14 cellular contexts compared by ENCODE assay signal in the genomic region with DNA sequence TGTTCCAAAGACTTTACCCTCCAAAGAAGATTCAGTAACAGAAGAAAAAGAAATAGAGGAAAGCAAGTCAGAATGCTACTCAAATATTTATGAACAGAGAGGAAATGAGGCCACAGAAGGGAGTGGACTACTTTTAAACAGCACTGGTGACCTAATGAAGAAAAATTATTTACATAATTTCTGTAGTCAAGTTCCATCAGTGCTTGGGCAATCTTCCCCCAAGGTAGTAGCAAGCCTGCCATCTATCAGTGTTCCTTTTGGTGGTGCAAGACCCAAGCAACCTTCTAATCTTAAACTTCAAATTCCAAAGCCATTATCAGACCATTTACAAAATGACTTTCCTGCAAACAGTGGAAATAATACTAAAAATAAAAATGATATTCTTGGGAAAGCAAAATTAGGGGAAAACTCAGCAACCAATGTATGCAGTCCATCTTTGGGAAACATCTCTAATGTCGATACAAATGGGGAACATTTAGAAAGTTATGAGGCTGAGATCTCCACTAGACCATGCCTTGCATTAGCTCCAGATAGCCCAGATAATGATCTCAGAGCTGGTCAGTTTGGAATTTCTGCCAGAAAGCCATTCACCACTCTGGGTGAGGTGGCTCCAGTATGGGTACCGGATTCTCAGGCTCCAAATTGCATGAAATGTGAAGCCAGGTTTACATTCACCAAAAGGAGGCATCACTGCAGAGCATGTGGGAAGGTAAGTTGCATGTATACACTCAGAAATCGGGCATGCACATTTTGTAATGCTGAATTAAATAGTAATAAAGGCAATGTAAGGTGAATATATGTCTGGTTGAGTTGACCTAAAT.
DNase-seq lines count a peak whose midpoint lies in the region; ATAC-seq and TF ChIP-seq lines count a peak whose summit lies in the region.
"Had no signal": no experiment of that assay in that cellular context is flagged by ENCODE, and none has a peak within 500 bp of the region (broad histone marks: within the 10 kb centered on the region; RNA-seq: fewer than 3 reads in every experiment).

No MANE protein-coding gene starts in this region.

- H3K9ac ChIP-seq in mesenchymal stem cell (ENCODE audit: low read length) (no peak overlapping the region), colonic mucosa (ENCODE audit: low read depth in 2 of 2, low read length in 2 of 2) (no peak overlapping the region)
- H3K9ac ChIP-seq: neural progenitor cell had no signal

- H3K23ac ChIP-seq in mesenchymal stem cell (ENCODE audit: low read length in 2 of 2): no peak overlapping the region

- H3K79me1 ChIP-seq in mesenchymal stem cell (replicated peaks; ENCODE audit: low read length, poor library complexity, severe bottlenecking): peaks cover 2% of the 10 kb centered on the region

- H3K18ac ChIP-seq in mesenchymal stem cell (ENCODE audit: low read depth in 1 of 2, low read length in 2 of 2): no peak overlapping the region

- H2BK12ac ChIP-seq in mesenchymal stem cell (ENCODE audit: low read length in 2 of 2): no peak overlapping the region

- no peak overlapping the region for H3K4ac ChIP-seq in mesenchymal stem cell (ENCODE audit: low read depth in 1 of 2, low read length in 2 of 2)

- no peak overlapping the region for H2BK15ac ChIP-seq in mesenchymal stem cell (ENCODE audit: low read depth, poor library complexity, severe bottlenecking)

- no peak overlapping the region for H2BK5ac ChIP-seq in mesenchymal stem cell (ENCODE audit: low read depth, low read length, poor library complexity, severe bottlenecking)

- H4K91ac ChIP-seq in mesenchymal stem cell (ENCODE audit: low read length): no peak overlapping the region

- no peak overlapping the region for H2AFZ ChIP-seq in mesenchymal stem cell (ENCODE audit: low read depth, low read length)
- H2AFZ ChIP-seq: neural progenitor cell had no signal

- no peak overlapping the region for H4K8ac ChIP-seq in mesenchymal stem cell (ENCODE audit: low read length)

- H3K36me3 ChIP-seq in mesenchymal stem cell (ENCODE audit: control insufficient read depth in 1 of 2, insufficient read depth in 2 of 2, low read depth in 1 of 2, low read length in 2 of 2) (peaks cover 0 to 5% of the 10 kb centered on the region in 2 experiments), colonic mucosa (no peaks in the 10 kb centered on the region)
- H3K36me3 ChIP-seq: neural progenitor cell had no signal

- H2AK5ac ChIP-seq in mesenchymal stem cell (ENCODE audit: low read length, severe bottlenecking): no peak overlapping the region

- no peak overlapping the region for H2BK120ac ChIP-seq in mesenchymal stem cell (ENCODE audit: low read depth, low read length)

- no peaks in the 10 kb centered on the region for H3K4me1 ChIP-seq in mesenchymal stem cell (ENCODE audit: control insufficient read depth, insufficient read depth, low read depth, low read length)
- no peaks in the 10 kb centered on the region for H3K4me1 ChIP-seq in colonic mucosa
- H3K4me1 ChIP-seq: neural progenitor cell had no signal

- no peak overlapping the region for H3K27ac ChIP-seq in mesenchymal stem cell (ENCODE audit: low read length, poor library complexity, severe bottlenecking)
- no peak overlapping the region for H3K27ac ChIP-seq in colonic mucosa
- H3K27ac ChIP-seq: neural progenitor cell had no signal

- intact Hi-C loops in colonic mucosa (cut with DNase I): no loop called here

- no peaks in the 10 kb centered on the region for H3K27me3 ChIP-seq in mesenchymal stem cell (ENCODE audit: control insufficient read depth in 1 of 2, insufficient read depth in 1 of 2, low read length in 2 of 2)
- H3K27me3 ChIP-seq in colonic mucosa: no peaks in the 10 kb centered on the region
- H3K27me3 ChIP-seq: neural progenitor cell had no signal

- no peak for TF ChIP-seq CTCF in colonic mucosa (IDR thresholded peaks at IDR 0.05)

- H3K9me3 ChIP-seq in mesenchymal stem cell (ENCODE audit: control insufficient read depth, low read length): no peaks in the 10 kb centered on the region
- H3K9me3 ChIP-seq in colonic mucosa: no peaks in the 10 kb centered on the region

- ATAC-seq in GM18511 (IDR thresholded peaks at IDR 0.05; ENCODE audit: unreplicated experiment): peak; percentile 60
- peak; percentile 14 for ATAC-seq in HG02678 (IDR thresholded peaks at IDR 0.05; ENCODE audit: unreplicated experiment)
- peak; percentile 42; the same call in 2 of the 3 replicates for ATAC-seq in SK-N-SH treated with all-trans-retinoic acid at 6 μM for 48 hours
- no peak for ATAC-seq in GM19035 (IDR thresholded peaks at IDR 0.05; ENCODE audit: unreplicated experiment)
- ATAC-seq in HG03175 (IDR thresholded peaks at IDR 0.05; ENCODE audit: unreplicated experiment): no peak

- no peak overlapping the region for H3K4me2 ChIP-seq in mesenchymal stem cell (ENCODE audit: low read length, poor library complexity, severe bottlenecking)
- H3K4me2 ChIP-seq: neural progenitor cell had no signal

- H3K4me3 ChIP-seq in mesenchymal stem cell (ENCODE audit: insufficient read depth in 1 of 2, low read depth in 1 of 2, low read length in 2 of 2) (peak overlapping the region in 1 of 2 experiments; percentile 21), colonic mucosa (no peak overlapping the region)
- H3K4me3 ChIP-seq: neural progenitor cell, smooth muscle cell had no signal

- DNase-seq in mesenchymal stem cell: peak; percentile 22
- DNase-seq in NCI-H1694 (lab: John Stamatoyannopoulos, UW): no peak
- no peak for DNase-seq in colonic mucosa
- DNase-seq: activated CD4-positive, alpha-beta T cell treated with anti-CD3 and anti-CD28 coated beads for 4 hours; hypothalamus; NCI-H146; NK-92 treated with Interleukin-12 subunit alpha and Interleukin-12 subunit beta, amount 100 ng/mL, for 24 hours had no signal

- no peak overlapping the region for H3K14ac ChIP-seq in mesenchymal stem cell (ENCODE audit: low read length in 2 of 2)

- 90% methylated on average over 3 of the region's 3 CpGs for WGBS in mesenchymal stem cell

TF ChIP-seq in SK-N-SH treated with all-trans-retinoic acid at 6 μM for 48 hours, 23 proteins besides CTCF, POLR2A, EP300 and RAD21 (continues in another document):
- no peak for TF ChIP-seq PPARA (CRISPR knock-in tag; IDR thresholded peaks at IDR 0.05; ENCODE audit: borderline replicate concordance)
- no peak for TF ChIP-seq ISL1 (CRISPR knock-in tag; IDR thresholded peaks at IDR 0.05)
- TF ChIP-seq, protein P1, sequence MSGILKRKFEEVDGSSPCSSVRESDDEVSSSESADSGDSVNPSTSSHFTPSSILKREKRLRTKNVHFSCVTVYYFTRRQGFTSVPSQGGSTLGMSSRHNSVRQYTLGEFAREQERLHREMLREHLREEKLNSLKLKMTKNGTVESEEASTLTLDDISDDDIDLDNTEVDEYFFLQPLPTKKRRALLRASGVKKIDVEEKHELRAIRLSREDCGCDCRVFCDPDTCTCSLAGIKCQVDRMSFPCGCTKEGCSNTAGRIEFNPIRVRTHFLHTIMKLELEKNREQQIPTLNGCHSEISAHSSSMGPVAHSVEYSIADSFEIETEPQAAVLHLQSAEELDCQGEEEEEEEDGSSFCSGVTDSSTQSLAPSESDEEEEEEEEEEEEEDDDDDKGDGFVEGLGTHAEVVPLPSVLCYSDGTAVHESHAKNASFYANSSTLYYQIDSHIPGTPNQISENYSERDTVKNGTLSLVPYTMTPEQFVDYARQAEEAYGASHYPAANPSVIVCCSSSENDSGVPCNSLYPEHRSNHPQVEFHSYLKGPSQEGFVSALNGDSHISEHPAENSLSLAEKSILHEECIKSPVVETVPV (CRISPR knock-in tag; IDR thresholded peaks at IDR 0.05): no peak
- TF ChIP-seq RARB (CRISPR knock-in tag; IDR thresholded peaks at IDR 0.05): no peak
- TF ChIP-seq ESRRG (CRISPR knock-in tag; IDR thresholded peaks at IDR 0.05): no peak
- TF ChIP-seq ARNTL (CRISPR knock-in tag; IDR thresholded peaks at IDR 0.05; ENCODE audit: borderline replicate concordance, low read depth): no peak
- TF ChIP-seq, protein P2, sequence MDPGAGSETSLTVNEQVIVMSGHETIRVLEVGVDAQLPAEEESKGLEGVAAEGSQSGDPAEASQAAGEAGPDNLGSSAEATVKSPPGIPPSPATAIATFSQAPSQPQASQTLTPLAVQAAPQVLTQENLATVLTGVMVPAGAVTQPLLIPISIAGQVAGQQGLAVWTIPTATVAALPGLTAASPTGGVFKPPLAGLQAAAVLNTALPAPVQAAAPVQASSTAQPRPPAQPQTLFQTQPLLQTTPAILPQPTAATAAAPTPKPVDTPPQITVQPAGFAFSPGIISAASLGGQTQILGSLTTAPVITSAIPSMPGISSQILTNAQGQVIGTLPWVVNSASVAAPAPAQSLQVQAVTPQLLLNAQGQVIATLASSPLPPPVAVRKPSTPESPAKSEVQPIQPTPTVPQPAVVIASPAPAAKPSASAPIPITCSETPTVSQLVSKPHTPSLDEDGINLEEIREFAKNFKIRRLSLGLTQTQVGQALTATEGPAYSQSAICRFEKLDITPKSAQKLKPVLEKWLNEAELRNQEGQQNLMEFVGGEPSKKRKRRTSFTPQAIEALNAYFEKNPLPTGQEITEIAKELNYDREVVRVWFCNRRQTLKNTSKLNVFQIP (CRISPR knock-in tag; IDR thresholded peaks at IDR 0.05; ENCODE audit: borderline replicate concordance, low read depth): no peak
- TF ChIP-seq CSDC2 (CRISPR knock-in tag; IDR thresholded peaks at IDR 0.05): no peak
- TF ChIP-seq, protein P3, sequence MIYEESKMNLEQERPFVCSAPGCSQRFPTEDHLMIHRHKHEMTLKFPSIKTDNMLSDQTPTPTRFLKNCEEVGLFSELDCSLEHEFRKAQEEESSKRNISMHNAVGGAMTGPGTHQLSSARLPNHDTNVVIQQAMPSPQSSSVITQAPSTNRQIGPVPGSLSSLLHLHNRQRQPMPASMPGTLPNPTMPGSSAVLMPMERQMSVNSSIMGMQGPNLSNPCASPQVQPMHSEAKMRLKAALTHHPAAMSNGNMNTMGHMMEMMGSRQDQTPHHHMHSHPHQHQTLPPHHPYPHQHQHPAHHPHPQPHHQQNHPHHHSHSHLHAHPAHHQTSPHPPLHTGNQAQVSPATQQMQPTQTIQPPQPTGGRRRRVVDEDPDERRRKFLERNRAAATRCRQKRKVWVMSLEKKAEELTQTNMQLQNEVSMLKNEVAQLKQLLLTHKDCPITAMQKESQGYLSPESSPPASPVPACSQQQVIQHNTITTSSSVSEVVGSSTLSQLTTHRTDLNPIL (CRISPR knock-in tag; IDR thresholded peaks at IDR 0.05; ENCODE audit: low read depth): no peak
- no peak for TF ChIP-seq TCF4 (CRISPR knock-in tag; IDR thresholded peaks at IDR 0.05; ENCODE audit: borderline replicate concordance)

Comparison
In these comparisons a context has a peak if more than half of its experiments do, and no peak if none do; other contexts are left out.
1. ATAC-seq: peak in GM18511 (single experiment), HG02678 (single experiment) and SK-N-SH treated with all-trans-retinoic acid at 6 μM for 48 hours (single experiment); none in GM19035 (single experiment) and HG03175 (single experiment).